Comparison of ENCODE assay signal across 25 cellular contexts in the genomic region with DNA sequence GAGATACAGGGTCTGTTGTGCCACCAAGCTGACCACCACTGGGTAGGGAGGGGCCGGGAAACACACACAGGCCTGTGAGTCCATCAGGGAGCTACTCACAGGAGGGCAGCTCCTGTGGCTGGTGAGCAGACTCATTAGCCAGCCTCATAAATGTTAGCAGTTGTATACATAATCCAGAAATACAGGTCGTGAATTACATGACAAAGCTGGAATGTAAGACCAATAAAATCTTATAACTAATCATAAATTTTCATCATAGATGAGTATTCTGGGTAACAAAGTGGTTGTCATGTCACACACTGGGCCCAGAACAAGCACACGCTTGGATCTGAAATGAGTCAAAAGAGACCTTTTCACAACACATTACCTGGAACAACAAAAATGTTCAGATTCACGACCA.
"Had no signal": no experiment of that assay in that cellular context is flagged by ENCODE, and none has a peak within 500 bp of the region (broad histone marks: within the 10 kb centered on the region; RNA-seq: fewer than 3 reads in every experiment).

No MANE protein-coding gene starts in this region.

- ATAC-seq: activated CD8-positive, alpha-beta T cell treated with anti-CD3 and anti-CD28 coated beads for 36 hours; activated T-cell treated with anti-CD3 and anti-CD28 coated beads, Interleukin-2, amount 50 U/mL, for 4 hours; activated T-helper 17 cell treated with anti-CD3 and anti-CD28 coated beads, Interleukin-2, amount 50 U/mL, for 72 hours; esophagus mucosa; T-cell; WTC11 had no signal

- H3K4me3 ChIP-seq: coronary artery, dorsolateral prefrontal cortex had no signal

- H3K36me3 ChIP-seq: brain microvascular endothelial cell had no signal

- H3K27ac ChIP-seq: brain microvascular endothelial cell, coronary artery, dorsolateral prefrontal cortex had no signal

- DNase-seq: activated CD4-positive, alpha-beta T cell treated with anti-CD3 and anti-CD28 coated beads for 1 hour; activated CD4-positive, alpha-beta T cell treated with anti-CD3 and anti-CD28 coated beads for 4 hours; activated CD4-positive, alpha-beta T cell treated with anti-CD3 and anti-CD28 coated beads, Interleukin-2, amount 50 U/mL, for 1 hour; activated CD4-positive, alpha-beta T cell treated with anti-CD3 and anti-CD28 coated beads, Interleukin-2, amount 50 U/mL, for 48 hours; activated CD8-positive, alpha-beta memory T cell treated with anti-CD3 and anti-CD28 coated beads for 24 hours; activated CD8-positive, alpha-beta T cell treated with anti-CD3 and anti-CD28 coated beads for 36 hours; activated effector memory CD4-positive, alpha-beta T cell treated with Interleukin-2 at 50 U/mL for 16 hours; activated gamma-delta T cell treated with Interleukin-2 at 50 U/mL for 16 hours; activated naive CD4-positive, alpha-beta T cell treated with anti-CD3 and anti-CD28 coated beads, Interleukin-2, amount 50 U/mL, for 16 hours; activated naive CD4-positive, alpha-beta T cell treated with Interleukin-2 at 50 U/mL for 16 hours; activated T-cell treated with anti-CD3 and anti-CD28 coated beads, Interleukin-2, amount 50 U/mL, for 4 hours; amniotic stem cell; anterior cingulate cortex; brain microvascular endothelial cell; dorsolateral prefrontal cortex; effector memory CD4-positive, alpha-beta T cell; endodermal cell; foreskin fibroblast; head of caudate nucleus; T-cell; T-helper 9 cell had no signal

- H3K27me3 ChIP-seq: brain microvascular endothelial cell had no signal
